2 cellular contexts compared by ENCODE assay signal in genomic region chr3:196390116-196390515, GRCh38.
TF ChIP-seq lines count a peak whose summit lies in the region.

No MANE protein-coding gene starts in this region.

TF ChIP-seq in HepG2, 621 proteins besides CTCF, POLR2A, EP300 and RAD21:
- TF ChIP-seq CREBL2 (CRISPR knock-in tag; IDR thresholded peaks at IDR 0.05; ENCODE audit: borderline replicate concordance) (no peak), ZNF7 (CRISPR knock-in tag; IDR thresholded peaks at IDR 0.05) (no peak), CC2D1A (CRISPR knock-in tag; IDR thresholded peaks at IDR 0.05) (no peak), ZNF121 (CRISPR knock-in tag; IDR thresholded peaks at IDR 0.05) (peak; percentile 20; the same call in 1 of the 2 replicates), PREB (CRISPR knock-in tag; IDR thresholded peaks at IDR 0.05) (no peak)

TF ChIP-seq in K562, 482 proteins besides CTCF, POLR2A, EP300 and RAD21:
- TF ChIP-seq ZNF174 (CRISPR knock-in tag; IDR thresholded peaks at IDR 0.05) (no peak), GATAD2B (IDR thresholded peaks at IDR 0.05; ENCODE audit: borderline replicate concordance) (no peak), ZNF121 (CRISPR knock-in tag; conservative IDR thresholded peaks at IDR 0.05) (peak; percentile 84)
